18 cellular contexts compared by ENCODE assay signal in genomic region chrX:133297284-133297683, GRCh38.
A peak's percentile ranks its signal among the peaks of the same experiment; 100 is the strongest.
DNase-seq lines count a peak whose midpoint lies in the region; ATAC-seq and TF ChIP-seq lines count a peak whose summit lies in the region.
"Had no signal": no experiment of that assay in that cellular context is flagged by ENCODE, and none has a peak within 500 bp of the region (broad histone marks: within the 10 kb centered on the region; RNA-seq: fewer than 3 reads in every experiment).

No MANE protein-coding gene starts in this region.

- WGBS in SK-N-SH (ENCODE audit: low lambda C conversion rate) = 7% methylated on average over 1 of the region's 1 CpG

- H3K4me1 ChIP-seq in SK-N-SH (ENCODE audit: control insufficient read depth in 1 of 2, insufficient read depth in 2 of 2, low read depth in 1 of 2, low read length in 1 of 2) = no peaks in the 10 kb centered on the region
- no peaks in the 10 kb centered on the region for H3K4me1 ChIP-seq in effector memory CD4-positive, alpha-beta T cell (ENCODE audit: control insufficient read depth, insufficient read depth, low read length, poor library complexity, severe bottlenecking)

- H3K27ac Mint-ChIP-seq in T-helper 17 cell = no peak overlapping the region
- H3K27ac Mint-ChIP-seq: activated T-helper 17 cell treated with anti-CD3 and anti-CD28 coated beads, Interleukin-2, amount 50 U/mL, for 72 hours; effector memory CD8-positive, alpha-beta T cell; natural killer cell had no signal

- TF ChIP-seq EP300 in SK-N-SH (IDR thresholded peaks at IDR 0.05; ENCODE audit: borderline replicate concordance in 1 of 2, low read depth in 1 of 2, low read length in 1 of 2) = no peak

- no peak for TF ChIP-seq RAD21 in SK-N-SH (IDR thresholded peaks at IDR 0.05; ENCODE audit: low read length)

- H3K4me2 ChIP-seq in SK-N-SH = no peak overlapping the region

- POLR2A ChIA-PET in SK-N-SH (lab: Yijun Ruan, JAX) = no interaction called here

- no peaks in the 10 kb centered on the region for H3K27me3 Mint-ChIP-seq in T-helper 17 cell
- H3K27me3 Mint-ChIP-seq: activated T-helper 17 cell treated with anti-CD3 and anti-CD28 coated beads, Interleukin-2, amount 50 U/mL, for 72 hours; effector memory CD8-positive, alpha-beta T cell had no signal

- no peaks in the 10 kb centered on the region for H3K27me3 ChIP-seq in SK-N-SH (ENCODE audit: insufficient read depth)
- H3K27me3 ChIP-seq in effector memory CD4-positive, alpha-beta T cell (replicated peaks; ENCODE audit: control insufficient read depth, insufficient read depth, low read length, poor library complexity, severe bottlenecking) = no peaks in the 10 kb centered on the region

- H3K36me3 Mint-ChIP-seq in T-helper 17 cell (ENCODE audit: low read depth) = no peaks in the 10 kb centered on the region
- H3K36me3 Mint-ChIP-seq: natural killer cell had no signal

- CTCF ChIA-PET in SK-N-SH (lab: Yijun Ruan, JAX) = interaction anchor here (1.2 kb wide), 1 partner anchor 39 kb away, joined by 3 read pairs; no protein-coding TSS in a partner anchor

- H4K20me1 ChIP-seq in SK-N-SH (ENCODE audit: insufficient read depth) = no peaks in the 10 kb centered on the region

- DNase-seq in SK-N-SH = no peak
- peak; percentile 77 for DNase-seq in astrocyte of the cerebellum (ENCODE audit: low read depth)
- peak; percentile 9 to 65 for DNase-seq in foreskin fibroblast
- no peak for DNase-seq in NCI-H345 (lab: John Stamatoyannopoulos, UW)
- DNase-seq in effector memory CD4-positive, alpha-beta T cell = no peak
- no peak for DNase-seq in T-helper 17 cell
- DNase-seq: aorta; effector memory CD8-positive, alpha-beta T cell; hypothalamus; left ventricle myocardium superior; natural killer cell; NCI-H1092 treated with DMSO at 0.1 percent for 48 hours; NCI-H510A had no signal

- H3K9ac ChIP-seq in SK-N-SH = no peak overlapping the region

- H3K4me3 ChIP-seq in SK-N-SH (ENCODE audit: low read depth in 2 of 2, low read length in 1 of 2) = no peak overlapping the region
- no peak overlapping the region for H3K4me3 ChIP-seq in astrocyte of the cerebellum (ENCODE audit: low read depth, low read length)
- H3K4me3 ChIP-seq in foreskin fibroblast (ENCODE audit: low read depth in 1 of 2, low read length in 2 of 2) = no peak overlapping the region
- no peak overlapping the region for H3K4me3 ChIP-seq in effector memory CD4-positive, alpha-beta T cell (ENCODE audit: insufficient read depth, low read depth, low read length, poor library complexity, severe bottlenecking)

- in situ Hi-C loops in astrocyte of the cerebellum (cut with HindIII; ENCODE audit: low sequenced_read_pairs) = no loop called here

- H3K4me3 Mint-ChIP-seq in T-helper 17 cell = no peak overlapping the region
- H3K4me3 Mint-ChIP-seq: activated T-helper 17 cell treated with anti-CD3 and anti-CD28 coated beads, Interleukin-2, amount 50 U/mL, for 72 hours; effector memory CD8-positive, alpha-beta T cell; natural killer cell had no signal

- H3K9me2 ChIP-seq in SK-N-SH = no peaks in the 10 kb centered on the region

- no peaks in the 10 kb centered on the region for H3K79me2 ChIP-seq in SK-N-SH (ENCODE audit: insufficient read depth)

- H3F3A ChIP-seq in SK-N-SH (replicated peaks; ENCODE audit: insufficient read depth) = no peaks in the 10 kb centered on the region

- H3K9me3 ChIP-seq in SK-N-SH = no peaks in the 10 kb centered on the region
- H3K9me3 ChIP-seq in effector memory CD4-positive, alpha-beta T cell (ENCODE audit: control insufficient read depth, low read length) = no peaks in the 10 kb centered on the region
- no peaks in the 10 kb centered on the region for H3K9me3 ChIP-seq in T-helper 17 cell (ENCODE audit: control insufficient read depth, low read length, poor library complexity, severe bottlenecking)

- no peak overlapping the region for H2AFZ ChIP-seq in SK-N-SH (ENCODE audit: low read depth)

- TF ChIP-seq CTCF in SK-N-SH (IDR thresholded peaks at IDR 0.05) = no peak
- TF ChIP-seq CTCF in astrocyte of the cerebellum (IDR thresholded peaks at IDR 0.05; ENCODE audit: low read depth, low read length, missing control alignments) = no peak
- no peak for TF ChIP-seq CTCF in foreskin fibroblast (IDR thresholded peaks at IDR 0.05; ENCODE audit: low read depth, low read length)

- H3K27ac ChIP-seq in SK-N-SH (ENCODE audit: low read depth in 2 of 2, low read length in 1 of 2) = no peak overlapping the region
- H3K27ac ChIP-seq in effector memory CD4-positive, alpha-beta T cell (ENCODE audit: insufficient read depth, low read length, poor library complexity, severe bottlenecking) = no peak overlapping the region
- H3K27ac ChIP-seq: 22Rv1 had no signal

- no peaks in the 10 kb centered on the region for H3K36me3 ChIP-seq in SK-N-SH (replicated peaks in 1 of 2; ENCODE audit: control insufficient read depth in 1 of 2, insufficient read depth in 2 of 2, low read length in 1 of 2)
- no peaks in the 10 kb centered on the region for H3K36me3 ChIP-seq in effector memory CD4-positive, alpha-beta T cell (ENCODE audit: control insufficient read depth, insufficient read depth, low read length)

- no peak for ATAC-seq in SK-N-SH treated with all-trans-retinoic acid at 6 μM for 48 hours
- ATAC-seq in HG02642 (IDR thresholded peaks at IDR 0.05; ENCODE audit: poor library complexity, unreplicated experiment) = no peak
- ATAC-seq in T-helper 17 cell = no peak
- ATAC-seq: activated T-helper 17 cell treated with anti-CD3 and anti-CD28 coated beads, Interleukin-2, amount 50 U/mL, for 72 hours; effector memory CD8-positive, alpha-beta T cell; left ventricle myocardium superior; natural killer cell; sciatic nerve had no signal

- H3K4me1 Mint-ChIP-seq in T-helper 17 cell = no peaks in the 10 kb centered on the region
- H3K4me1 Mint-ChIP-seq: activated T-helper 17 cell treated with anti-CD3 and anti-CD28 coated beads, Interleukin-2, amount 50 U/mL, for 72 hours; natural killer cell had no signal

TF ChIP-seq in SK-N-SH treated with all-trans-retinoic acid at 6 μM for 48 hours, 23 proteins besides CTCF, POLR2A, EP300 and RAD21:
- TF ChIP-seq PPARA (CRISPR knock-in tag; IDR thresholded peaks at IDR 0.05; ENCODE audit: borderline replicate concordance) = no peak
- TF ChIP-seq POU6F1 (CRISPR knock-in tag; IDR thresholded peaks at IDR 0.05; ENCODE audit: borderline replicate concordance, low read depth) = no peak
- TF ChIP-seq ZNF8 (CRISPR knock-in tag; IDR thresholded peaks at IDR 0.05) = peak; percentile 74; the same call in 1 of the 2 replicates
TF ChIP-seq in SK-N-SH treated with all-trans-retinoic acid at 6 μM for 48 hours: peak in this region for 1.

TF ChIP-seq in SK-N-SH, 30 proteins besides CTCF, POLR2A, EP300 and RAD21 (continues in another document):
- no peak for TF ChIP-seq REST (IDR thresholded peaks at IDR 0.05; ENCODE audit: low read depth, low read length)
- no peak for TF ChIP-seq EZH2phosphoT487 (IDR thresholded peaks at IDR 0.05; ENCODE audit: borderline replicate concordance, low read depth)
- no peak for TF ChIP-seq PBX3 (IDR thresholded peaks at IDR 0.05)
- no peak for TF ChIP-seq TCF12 (IDR thresholded peaks at IDR 0.05)
- TF ChIP-seq SMC3 (IDR thresholded peaks at IDR 0.05; ENCODE audit: low read depth, low read length) = no peak
- no peak for TF ChIP-seq TEAD4 (IDR thresholded peaks at IDR 0.05; ENCODE audit: borderline replicate concordance, insufficient read depth)
- TF ChIP-seq RXRA (IDR thresholded peaks at IDR 0.05; ENCODE audit: borderline replicate concordance, low read depth) = no peak
- no peak for TF ChIP-seq FOSL2 (IDR thresholded peaks at IDR 0.05; ENCODE audit: borderline replicate concordance, low read depth)
- no peak for TF ChIP-seq ELF1 (IDR thresholded peaks at IDR 0.05)
- no peak for TF ChIP-seq MEF2A (IDR thresholded peaks at IDR 0.05; ENCODE audit: borderline replicate concordance, low read depth)
- TF ChIP-seq NRF1 (IDR thresholded peaks at IDR 0.05; ENCODE audit: low read depth, low read length) = no peak
- no peak for TF ChIP-seq JUND (IDR thresholded peaks at IDR 0.05)
- no peak for TF ChIP-seq NFIC (IDR thresholded peaks at IDR 0.05; ENCODE audit: borderline replicate concordance)
- TF ChIP-seq POLR2AphosphoS5 (IDR thresholded peaks at IDR 0.05; ENCODE audit: low read depth, low read length) = no peak
- TF ChIP-seq TAF1 (IDR thresholded peaks at IDR 0.05; ENCODE audit: borderline replicate concordance, low read depth, low read length) = no peak

Comparison
In these comparisons a context has a peak if more than half of its experiments do, and no peak if none do; other contexts are left out.
1. DNase-seq: peak in astrocyte of the cerebellum (single experiment) and foreskin fibroblast (2 of 2); none in SK-N-SH (single experiment), NCI-H345 (single experiment), effector memory CD4-positive, alpha-beta T cell (0 of 3) and T-helper 17 cell (0 of 3).